In the genomic region with DNA sequence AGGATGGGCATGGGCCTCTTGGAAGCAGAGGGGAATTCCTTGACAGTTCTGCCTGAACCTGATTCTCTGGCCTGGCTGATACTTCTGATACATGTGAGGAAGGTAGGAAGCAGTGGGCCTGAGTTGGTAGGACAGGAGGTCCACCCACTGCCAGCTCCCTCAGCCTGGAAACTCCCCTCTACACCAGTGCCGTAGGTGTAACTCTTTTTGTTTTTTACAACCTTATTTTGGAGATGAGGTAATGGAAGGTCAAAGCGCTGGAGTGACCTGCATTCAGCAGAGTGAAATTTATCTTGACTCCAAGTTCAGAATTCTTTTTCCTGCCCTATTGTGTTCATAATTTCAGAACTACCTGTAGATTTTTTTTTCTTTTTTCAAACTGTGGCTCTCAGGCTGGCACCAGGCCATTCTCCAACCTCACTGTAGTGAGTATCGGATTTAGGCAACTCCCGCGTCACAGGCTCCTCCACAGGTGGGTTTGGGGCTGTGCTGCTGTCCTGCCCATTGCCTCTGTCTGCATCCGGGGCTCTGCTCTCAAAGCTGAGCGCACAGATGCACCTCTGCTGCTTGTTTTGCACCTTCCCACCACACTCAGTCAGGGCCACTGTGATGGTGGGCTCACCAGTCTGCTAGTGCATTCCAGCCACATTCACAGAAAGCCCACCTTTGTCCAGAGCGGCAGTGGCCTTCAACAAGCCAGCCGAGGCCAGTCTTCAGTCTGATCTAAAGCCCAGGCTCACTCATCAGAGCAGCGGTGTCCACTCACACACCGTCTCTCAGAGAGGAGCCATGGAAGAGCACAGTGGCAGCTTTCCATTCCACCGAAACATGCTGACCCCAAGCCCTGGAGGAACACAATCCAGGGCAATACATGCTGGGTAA, we compare ENCODE assay signal across 11 cellular contexts.
DNase-seq lines count a peak whose midpoint lies in the region; ATAC-seq lines count a peak whose summit lies in the region.
"Had no signal": no experiment of that assay in that cellular context is flagged by ENCODE, and none has a peak within 500 bp of the region (broad histone marks: within the 10 kb centered on the region; RNA-seq: fewer than 3 reads in every experiment).

No MANE protein-coding gene starts in this region.

- peak overlapping the region; percentile 67 for H3K27ac Mint-ChIP-seq in activated T-helper 2 cell treated with anti-CD3 and anti-CD28 coated beads, Interferon-gamma antibody, Interleukin-2, Interleukin-4, amounts not matched to agents 10 μg/mL and 5 μg/mL and 100 μg/mL, durations not matched to agents 14 hours and 24 hours and 36 hours
- H3K27ac Mint-ChIP-seq in stimulated activated naive CD8-positive, alpha-beta T cell treated with anti-CD3 and anti-CD28 coated beads, Interleukin-15, amount 100 ng/mL, for 72 hours = peak overlapping the region; percentile 81

- no peak overlapping the region for H3K4me3 Mint-ChIP-seq in activated T-helper 2 cell treated with anti-CD3 and anti-CD28 coated beads, Interferon-gamma antibody, Interleukin-2, Interleukin-4, amounts not matched to agents 10 μg/mL and 5 μg/mL and 100 μg/mL, durations not matched to agents 14 hours and 24 hours and 36 hours (ENCODE audit: low read depth)
- peak overlapping the region; percentile 49 to 66 for H3K4me3 Mint-ChIP-seq in stimulated activated naive CD8-positive, alpha-beta T cell treated with anti-CD3 and anti-CD28 coated beads, Interleukin-15, amount 100 ng/mL, for 72 hours

- peak; percentile 38 for ATAC-seq in HG02642 (IDR thresholded peaks at IDR 0.05; ENCODE audit: poor library complexity, unreplicated experiment)
- peak; percentile 38 for ATAC-seq in stimulated activated naive CD8-positive, alpha-beta T cell treated with anti-CD3 and anti-CD28 coated beads, Interleukin-15, amount 100 ng/mL, for 72 hours

- peak; percentile 63 for DNase-seq in activated effector memory CD4-positive, alpha-beta T cell treated with anti-CD3 and anti-CD28 coated beads, Interleukin-2, amount 50 U/mL, for 16 hours
- DNase-seq in activated effector memory CD4-positive, alpha-beta T cell treated with Interleukin-2 at 50 U/mL for 16 hours = no peak
- no peak for DNase-seq in activated T-helper 2 cell treated with anti-CD3 and anti-CD28 coated beads, Interferon-gamma antibody, Interleukin-2, Interleukin-4, amounts not matched to agents 10 μg/mL and 5 μg/mL and 100 μg/mL, durations not matched to agents 14 hours and 24 hours and 36 hours (ENCODE audit: low spot score)
- no peak for DNase-seq in stimulated activated naive CD8-positive, alpha-beta T cell treated with anti-CD3 and anti-CD28 coated beads, Interleukin-15, amount 100 ng/mL, for 72 hours
- DNase-seq in OCI-M1 (lab: John Stamatoyannopoulos, UW) = no peak
- DNase-seq in NCI-H2029 (lab: John Stamatoyannopoulos, UW) = no peak
- DNase-seq in stimulated activated CD8-positive, alpha-beta memory T cell treated with anti-CD3 and anti-CD28 coated beads, Interleukin-4, amount 100 ng/mL, for 48 hours = no peak
- DNase-seq: GOT3, NCI-H187 treated with DMSO at 0.1 percent for 48 hours, occipital lobe had no signal

- H3K4me1 Mint-ChIP-seq in activated T-helper 2 cell treated with anti-CD3 and anti-CD28 coated beads, Interferon-gamma antibody, Interleukin-2, Interleukin-4, amounts not matched to agents 10 μg/mL and 5 μg/mL and 100 μg/mL, durations not matched to agents 14 hours and 24 hours and 36 hours (ENCODE audit: low read depth) = peaks cover 14% of the 10 kb centered on the region
- H3K4me1 Mint-ChIP-seq in stimulated activated naive CD8-positive, alpha-beta T cell treated with anti-CD3 and anti-CD28 coated beads, Interleukin-15, amount 100 ng/mL, for 72 hours = peaks cover 5% of the 10 kb centered on the region

- intact Hi-C loops in activated T-helper 2 cell treated with anti-CD3 and anti-CD28 coated beads, Interferon-gamma antibody, Interleukin-2, Interleukin-4, amounts not matched to agents 10 μg/mL and 5 μg/mL and 100 μg/mL, durations not matched to agents 14 hours and 24 hours and 36 hours (cut with micrococcal nuclease) = loop anchor here (5.0 kb wide), 2 partner anchors 40 to 55 kb away; no protein-coding TSS in a partner anchor

- no peaks in the 10 kb centered on the region for H3K9me3 Mint-ChIP-seq in activated T-helper 2 cell treated with anti-CD3 and anti-CD28 coated beads, Interferon-gamma antibody, Interleukin-2, Interleukin-4, amounts not matched to agents 10 μg/mL and 5 μg/mL and 100 μg/mL, durations not matched to agents 14 hours and 24 hours and 36 hours
- H3K9me3 Mint-ChIP-seq in stimulated activated naive CD8-positive, alpha-beta T cell treated with anti-CD3 and anti-CD28 coated beads, Interleukin-15, amount 100 ng/mL, for 72 hours = no peaks in the 10 kb centered on the region

- H3K36me3 Mint-ChIP-seq in activated T-helper 2 cell treated with anti-CD3 and anti-CD28 coated beads, Interferon-gamma antibody, Interleukin-2, Interleukin-4, amounts not matched to agents 10 μg/mL and 5 μg/mL and 100 μg/mL, durations not matched to agents 14 hours and 24 hours and 36 hours (ENCODE audit: low read depth) = peaks cover 18% of the 10 kb centered on the region

- H3K27me3 Mint-ChIP-seq in activated T-helper 2 cell treated with anti-CD3 and anti-CD28 coated beads, Interferon-gamma antibody, Interleukin-2, Interleukin-4, amounts not matched to agents 10 μg/mL and 5 μg/mL and 100 μg/mL, durations not matched to agents 14 hours and 24 hours and 36 hours (ENCODE audit: low read depth) = no peaks in the 10 kb centered on the region
- H3K27me3 Mint-ChIP-seq in stimulated activated naive CD8-positive, alpha-beta T cell treated with anti-CD3 and anti-CD28 coated beads, Interleukin-15, amount 100 ng/mL, for 72 hours = no peaks in the 10 kb centered on the region
